In genomic region chr20:38472513-38473352, GRCh38 we compare ENCODE assay signal across 8 cellular contexts. TPM values are rescaled to one million over a fixed set of nuclear protein-coding genes. Genes with fewer than 3 reads are reported as not detected.
A peak's percentile ranks its signal among the peaks of the same experiment; 100 is the strongest.
DNase-seq lines count a peak whose midpoint lies in the region; ATAC-seq, FAIRE-seq and TF ChIP-seq lines count a peak whose summit lies in the region.

Gene RALGAPB, plus strand, starts transcription at chr20:38472843. Its CDS starts 15,590 bp downstream, at chr20:38488433.

- no peaks in the 10 kb centered on the region for H3K9me2 ChIP-seq in OCI-LY7 (ENCODE audit: insufficient read depth, low read length)

- no peak within 1 kb of the TSS for H2BK20ac ChIP-seq in IMR-90 (ENCODE audit: low read depth, low read length)

- peak within 1 kb of the TSS; percentile 73 for H2BK5ac ChIP-seq in IMR-90 (ENCODE audit: low read depth, low read length, poor library complexity, severe bottlenecking)

- 0 out of 2 replicates have a peak within 1 kb of the TSS, but pooled peaks have one; percentile 4 for H3K56ac ChIP-seq in IMR-90 (ENCODE audit: extremely low read depth, insufficient read depth, low read length)

- peaks cover 47% of the 10 kb centered on the region for H3K79me2 ChIP-seq in OCI-LY7 (ENCODE audit: insufficient read depth, low read depth, low read length)
- H3K79me2 ChIP-seq in endothelial cell of umbilical vein (ENCODE audit: control insufficient read depth, insufficient read depth, low read length) = peaks cover 45% of the 10 kb centered on the region

- H3K4ac ChIP-seq in IMR-90 (ENCODE audit: low read depth, low read length) = peak within 1 kb of the TSS; percentile 62

- POLR2A ChIA-PET in IMR-90 (lab: Charles Lee; ENCODE audit: unreplicated experiment) (no interaction called here), OCI-LY7 (lab: Charles Lee) (interaction anchor here (0.7 to 2.9 kb wide), 8 partner anchors 12 to 309 kb away, joined by 3 to 22 read pairs (median 6); partner anchors contain the start of gene SNHG17), endothelial cell of umbilical vein (lab: Charles Lee) (interaction anchor here (1.0 to 3.0 kb wide), 4 partner anchors 12 to 55 kb away, joined by 3 to 13 read pairs (median 7); partner anchors contain the start of gene SNHG17)

- no peaks in the 10 kb centered on the region for H3K9me3 ChIP-seq in IMR-90 (ENCODE audit: control insufficient read depth, insufficient read depth, low read length)
- H3K9me3 ChIP-seq in OCI-LY7 (ENCODE audit: low read length) = 0 out of 2 replicates have a peak, but pooled peaks cover 4% of the 10 kb centered on the region
- no peaks in the 10 kb centered on the region for H3K9me3 ChIP-seq in endothelial cell of umbilical vein (replicated peaks; ENCODE audit: control insufficient read depth, insufficient read depth, low read length)

- dilution Hi-C loops in IMR-90 (cut with HindIII; ENCODE audit: low sequenced_read_pairs, unreplicated experiment) (no loop called here), endothelial cell of umbilical vein (cut with MboI; ENCODE audit: extremely low pct_ligation_motif_present, low sequenced_read_pairs) (no loop called here)

- H3K9ac ChIP-seq in IMR-90 (ENCODE audit: low read depth, low read length) = peak within 1 kb of the TSS; percentile 48
- H3K9ac ChIP-seq in endothelial cell of umbilical vein (replicated peaks; ENCODE audit: extremely low read depth, insufficient read depth, low read length) = peak within 1 kb of the TSS; percentile 85

- H2AK9ac ChIP-seq in IMR-90 (replicated peaks; ENCODE audit: low read depth, low read length, poor library complexity) = peak within 1 kb of the TSS; percentile 97

- no peak within 1 kb of the TSS for H2BK15ac ChIP-seq in IMR-90 (ENCODE audit: low read depth, low read length)

- H3K36me3 ChIP-seq in IMR-90 (ENCODE audit: control insufficient read depth, insufficient read depth, low read length) = no peaks in the 10 kb centered on the region
- H3K36me3 ChIP-seq in OCI-LY7 (ENCODE audit: insufficient read depth, low read length) = peaks cover under 1% of the 10 kb centered on the region; the same call in 1 of the 2 replicates
- no peaks in the 10 kb centered on the region for H3K36me3 ChIP-seq in endothelial cell of umbilical vein (ENCODE audit: control insufficient read depth in 2 of 2, extremely low read depth in 1 of 2, insufficient read depth in 2 of 2, low read length in 2 of 2)

- H2BK120ac ChIP-seq in IMR-90 (ENCODE audit: low read depth, low read length) = no peak within 1 kb of the TSS; the same call in 1 of the 2 replicates

- H3K14ac ChIP-seq in IMR-90 (replicated peaks; ENCODE audit: low read depth, low read length) = peak within 1 kb of the TSS; percentile 17

- intact Hi-C loops in IMR-90 (cut with micrococcal nuclease) = loop anchor here (1.0 kb wide), 1 partner anchor 26 kb away; no protein-coding TSS in a partner anchor
- intact Hi-C loops in OCI-LY7 (cut with micrococcal nuclease; ENCODE audit: unreplicated experiment) = loop anchor here (1.0 to 2.0 kb wide), 2 partner anchors 24 to 38 kb away; partner anchors contain the start of gene SNHG17
- intact Hi-C loops in endothelial cell of umbilical vein (cut with micrococcal nuclease) = loop anchor here (1.0 kb wide), 2 partner anchors 26 to 37 kb away; partner anchors contain the start of gene SNHG17

- 0 out of 2 replicates have a peak, but pooled peaks have one; percentile 8 for TF ChIP-seq RAD21 in IMR-90 (IDR thresholded peaks at IDR 0.05; ENCODE audit: low read length)

- H3K79me1 ChIP-seq in IMR-90 (ENCODE audit: low read depth in 1 of 2, low read length in 2 of 2) = peaks cover 28 to 39% of the 10 kb centered on the region in 2 experiments

- peak; percentile 93 for ATAC-seq in GM21528 (IDR thresholded peaks at IDR 0.05; ENCODE audit: low FRiP score, unreplicated experiment)
- ATAC-seq in IMR-90 (ENCODE audit: low read depth) = peak; percentile 98

- H3K27ac ChIP-seq in IMR-90 (ENCODE audit: insufficient read depth, low read length) = peak within 1 kb of the TSS; percentile 68
- H3K27ac ChIP-seq in OCI-LY7 (ENCODE audit: low read depth, low read length, poor library complexity, severe bottlenecking) = no peak within 1 kb of the TSS
- peak within 1 kb of the TSS; percentile 50 for H3K27ac ChIP-seq in endothelial cell of umbilical vein (ENCODE audit: insufficient read depth, low read depth, low read length)

- peak; percentile 100 for FAIRE-seq in endothelial cell of umbilical vein (lab: Jason Lieb, UNC)

- H3K4me1 ChIP-seq in IMR-90 (ENCODE audit: control insufficient read depth, insufficient read depth, low read length) (peaks cover 2% of the 10 kb centered on the region), OCI-LY7 (ENCODE audit: insufficient read depth, low read length, poor library complexity, severe bottlenecking) (peaks cover 22% of the 10 kb centered on the region), endothelial cell of umbilical vein (ENCODE audit: control insufficient read depth, extremely low read depth, insufficient read depth, low read length) (peaks cover 15% of the 10 kb centered on the region)

- peaks cover 39% of the 10 kb centered on the region for H4K20me1 ChIP-seq in IMR-90 (ENCODE audit: insufficient read depth, low read length)
- H4K20me1 ChIP-seq in OCI-LY7 (ENCODE audit: insufficient read depth, low read length) = peaks cover 16% of the 10 kb centered on the region
- H4K20me1 ChIP-seq in endothelial cell of umbilical vein (replicated peaks; ENCODE audit: control insufficient read depth, extremely low read depth, insufficient read depth, low read length) = peaks cover 3% of the 10 kb centered on the region

- in situ Hi-C loops in IMR-90 (cut with MboI; ENCODE audit: low sequenced_read_pairs) = loop anchor here (10.0 to 25.0 kb wide), 2 partner anchors 62 to 265 kb away; partner anchors contain the start of gene ACTR5

- H3K27me3 ChIP-seq in IMR-90 (ENCODE audit: control insufficient read depth, insufficient read depth, low read length) (no peaks in the 10 kb centered on the region; the same call in 1 of the 2 replicates), endothelial cell of umbilical vein (ENCODE audit: control insufficient read depth in 2 of 2, insufficient read depth in 2 of 2, low read length in 2 of 2) (peaks cover 2 to 4% of the 10 kb centered on the region in 2 experiments)

- DNase-seq in DMS114 treated with DMSO at 0.1 percent for 48 hours (lab: John Stamatoyannopoulos, UW; ENCODE audit: unreplicated experiment) (peak; percentile 93), IMR-90 (peak; percentile 96), OCI-LY7 (ENCODE audit: low spot score) (peak; percentile 99), activated T-cell treated with anti-CD3 and anti-CD28 coated beads for 1 hour (ENCODE audit: low read depth) (peak; percentile 99), endothelial cell of umbilical vein (ENCODE audit: low read depth, low spot score) (peak; percentile 100), midbrain (lab: John Stamatoyannopoulos, UW) (peak; percentile 99)
- peak; percentile 96 for DNase-seq in stimulated activated CD8-positive, alpha-beta memory T cell treated with anti-CD3 and anti-CD28 coated beads, Interleukin-2, amount 100 ng/mL, for 1 hour (ENCODE audit: low read depth in 2 of 2)

- CTCF ChIA-PET in IMR-90 (lab: Yijun Ruan, JAX) = interaction anchor here (0.6 to 1.6 kb wide), 7 partner anchors 15 to 1368 kb away, joined by 3 to 6 read pairs (median 3); no protein-coding TSS in a partner anchor
- CTCF ChIA-PET in OCI-LY7 (lab: Charles Lee; ENCODE audit: unreplicated experiment) = interaction anchor here (1.0 to 2.3 kb wide), 4 partner anchors 19 to 37 kb away, joined by 3 to 16 read pairs (median 8); partner anchors contain the start of gene SNHG17
- CTCF ChIA-PET in endothelial cell of umbilical vein (lab: Charles Lee) = interaction anchor here (0.6 to 4.6 kb wide), 16 partner anchors 8 to 64 kb away, joined by 3 to 41 read pairs (median 4); partner anchors contain the start of gene SNHG17

- peak within 1 kb of the TSS; percentile 67 to 97 for H4K8ac ChIP-seq in IMR-90 (ENCODE audit: low read depth in 2 of 2, low read length in 2 of 2)

- peak within 1 kb of the TSS; percentile 99 for H2AFZ ChIP-seq in IMR-90 (replicated peaks; ENCODE audit: low read length, poor library complexity)
- peak within 1 kb of the TSS; percentile 96 for H2AFZ ChIP-seq in OCI-LY7 (ENCODE audit: low read length)
- peak within 1 kb of the TSS; percentile 90 for H2AFZ ChIP-seq in endothelial cell of umbilical vein (ENCODE audit: low read depth, low read length)

- no TSS peak for BruUV-seq in IMR-90 (replicated peaks; lab: Mats Ljungman, UMichigan)
- BruUV-seq in OCI-LY7 (replicated peaks; lab: Mats Ljungman, UMichigan) = no TSS peak
- no TSS peak for BruUV-seq in endothelial cell of umbilical vein (replicated peaks; lab: Mats Ljungman, UMichigan)

- H3K9me1 ChIP-seq in IMR-90 (ENCODE audit: insufficient read depth, low read length) (no peaks in the 10 kb centered on the region; the same call in 1 of the 2 replicates), endothelial cell of umbilical vein (replicated peaks; ENCODE audit: control insufficient read depth, extremely low read depth, insufficient read depth, low read length) (no peaks in the 10 kb centered on the region)

- TF ChIP-seq CTCF in IMR-90 (conservative IDR thresholded peaks at IDR 0.05; ENCODE audit: low read depth, low read length) = peak; percentile 33
- peak; percentile 74 for TF ChIP-seq CTCF in OCI-LY7 (conservative IDR thresholded peaks at IDR 0.05; ENCODE audit: low read length)
- peak; percentile 14 to 45 for TF ChIP-seq CTCF in endothelial cell of umbilical vein (IDR thresholded peaks at IDR 0.05; ENCODE audit: extremely low read depth in 1 of 2, insufficient read depth in 1 of 2, low read depth in 1 of 2, low read length in 2 of 2)

- H4K5ac ChIP-seq in IMR-90 (ENCODE audit: low read depth, low read length) = peak within 1 kb of the TSS; percentile 84

- peak within 1 kb of the TSS; percentile 82; the same call in 1 of the 2 replicates for H3K23ac ChIP-seq in IMR-90 (ENCODE audit: low read depth, low read length)

- peak within 1 kb of the TSS; percentile 67 for H3K4me3 ChIP-seq in IMR-90 (ENCODE audit: insufficient read depth, low read depth, low read length)
- H3K4me3 ChIP-seq in OCI-LY7 (ENCODE audit: low read depth, low read length, poor library complexity, severe bottlenecking) = peak within 1 kb of the TSS; percentile 98
- peak within 1 kb of the TSS; percentile 53 to 79 (median 70) for H3K4me3 ChIP-seq in endothelial cell of umbilical vein (replicated peaks in 1 of 3; ENCODE audit: insufficient read depth in 1 of 3, low read depth in 1 of 3, low read length in 3 of 3)

- no peak within 1 kb of the TSS for H3K18ac ChIP-seq in IMR-90 (ENCODE audit: low read depth, low read length)

- H3K4me2 ChIP-seq in IMR-90 (ENCODE audit: low read depth, low read length) (peak within 1 kb of the TSS; percentile 97), OCI-LY7 (ENCODE audit: low read length) (peak within 1 kb of the TSS; percentile 98), endothelial cell of umbilical vein (ENCODE audit: insufficient read depth, low read length) (peak within 1 kb of the TSS; percentile 80)

- H4K91ac ChIP-seq in IMR-90 (ENCODE audit: insufficient read depth, low read depth, low read length) = peak within 1 kb of the TSS; percentile 58; the same call in 1 of the 2 replicates

- TF ChIP-seq POLR2A in IMR-90 (IDR thresholded peaks at IDR 0.05; ENCODE audit: low read depth, low read length) (peak; percentile 66), endothelial cell of umbilical vein (IDR thresholded peaks at IDR 0.05; ENCODE audit: low read depth, low read length) (peak; percentile 51)

- WGBS in IMR-90 (ENCODE audit: extremely low coverage in 2 of 2, insufficient read length in 1 of 2), 2 experiments = 0% methylated on average over 41 of the region's 80 CpGs; no CpG with 5 or more reads in 1 of the 2 experiments

- peak within 1 kb of the TSS; percentile 42; the same call in 1 of the 2 replicates for H2AK5ac ChIP-seq in IMR-90 (ENCODE audit: low read depth, low read length)

RNA-seq across cellular contexts. Expression of gene RALGAPB, which starts in this region (rescaled TPM):
- 30.3 and 32.8 TPM in 2 replicates for total RNA-seq in IMR-90 (2012; rRNA removed)
- polyA plus RNA-seq in IMR-90 (2012; rRNA removed) = 11.2 and 12.7 TPM in 2 replicates
- 2.4 and 3.1 TPM in 2 replicates for polyA plus RNA-seq in IMR-90 (2012; cell fraction: cytosol; rRNA removed)
- 6.1 and 45.2 TPM in 2 replicates for polyA plus RNA-seq in IMR-90 (2012; cell fraction: nucleus; rRNA removed; ENCODE audit: low replicate concordance)
- total RNA-seq in OCI-LY7 (2014; rRNA removed; shearing (Covaris generic)) = 19.0 and 20.9 TPM in 2 replicates
- 40.0 and 42.9 TPM in 2 replicates for total RNA-seq in OCI-LY7 (2022)
- total RNA-seq in endothelial cell of umbilical vein = 36.4 and 38.7 TPM in 2 replicates
- 10.8 and 12.8 TPM in 2 replicates for polyA plus RNA-seq in endothelial cell of umbilical vein
- polyA plus RNA-seq in endothelial cell of umbilical vein (2011; cell fraction: cytosol; rRNA removed) = 9.6 and 10.4 TPM in 2 replicates
- 73.7 and 85.7 TPM in 2 replicates for polyA plus RNA-seq in endothelial cell of umbilical vein (2011; cell fraction: nucleus; rRNA removed)
- 26.9 and 31.5 TPM in 2 replicates for polyA plus RNA-seq in endothelial cell of umbilical vein (2012)
- 51.7 and 62.2 TPM in 2 replicates for polyA minus RNA-seq in endothelial cell of umbilical vein
- 16.0 TPM for polyA minus RNA-seq in endothelial cell of umbilical vein (2011; cell fraction: cytosol; rRNA and poly(A)+ RNA removed)
- 81.9 and 120 TPM in 2 replicates for polyA minus RNA-seq in endothelial cell of umbilical vein (2011; cell fraction: nucleus; rRNA and poly(A)+ RNA removed)
